Comparison of ENCODE assay signal across 15 cellular contexts in genomic region chr4:12146349-12146748, GRCh38.
DNase-seq lines count a peak whose midpoint lies in the region; ATAC-seq and TF ChIP-seq lines count a peak whose summit lies in the region.
"Had no signal": no experiment of that assay in that cellular context is flagged by ENCODE, and none has a peak within 500 bp of the region (broad histone marks: within the 10 kb centered on the region; RNA-seq: fewer than 3 reads in every experiment).

No MANE protein-coding gene starts in this region.

- H3K27me3 Mint-ChIP-seq in WTC11 (ENCODE audit: low read depth), result no peaks in the 10 kb centered on the region
- peaks cover 2% of the 10 kb centered on the region for H3K27me3 Mint-ChIP-seq in neural progenitor cell (ENCODE audit: insufficient read depth, low read depth)
- H3K27me3 Mint-ChIP-seq: B cell; CD4-positive, alpha-beta T cell had no signal

- POLR2A ChIA-PET in WTC11 (lab: Charles Lee), result no interaction called here

- H3K27ac Mint-ChIP-seq in WTC11 (no peak overlapping the region), neural progenitor cell (no peak overlapping the region)
- H3K27ac Mint-ChIP-seq: B cell; CD4-positive, alpha-beta T cell had no signal

- no peak overlapping the region for H3K4ac ChIP-seq in mesendoderm (ENCODE audit: low read depth, low read length)

- no peak overlapping the region for H4K5ac ChIP-seq in mesendoderm (ENCODE audit: low read length)

- H3K9ac ChIP-seq in neural progenitor cell, result no peak overlapping the region
- no peak overlapping the region for H3K9ac ChIP-seq in mesendoderm (ENCODE audit: low read length)

- H3K36me3 Mint-ChIP-seq in WTC11, result peaks cover 8% of the 10 kb centered on the region
- no peaks in the 10 kb centered on the region for H3K36me3 Mint-ChIP-seq in neural progenitor cell

- CTCF ChIA-PET in WTC11 (lab: Charles Lee), result interaction anchor here (0.6 kb wide), 1 partner anchor 221 kb away, joined by 4 read pairs; no protein-coding TSS in a partner anchor

- H3K4me1 Mint-ChIP-seq in WTC11 (peaks cover 5% of the 10 kb centered on the region), neural progenitor cell (no peaks in the 10 kb centered on the region)
- H3K4me1 Mint-ChIP-seq: B cell had no signal

- no peaks in the 10 kb centered on the region for H3F3A ChIP-seq in neural progenitor cell (ENCODE audit: low read depth)

- H3K4me1 ChIP-seq in neural progenitor cell, result no peaks in the 10 kb centered on the region
- H3K4me1 ChIP-seq in mesendoderm (ENCODE audit: control insufficient read depth, low read depth, low read length), result no peaks in the 10 kb centered on the region
- H3K4me1 ChIP-seq: HAP-1 had no signal

- no peak overlapping the region for H2AFZ ChIP-seq in neural progenitor cell (replicated peaks)

- H2BK120ac ChIP-seq in mesendoderm (ENCODE audit: low read depth, low read length), result no peak overlapping the region

- no peaks in the 10 kb centered on the region for H3K79me2 ChIP-seq in neural progenitor cell (ENCODE audit: low read depth)
- no peaks in the 10 kb centered on the region for H3K79me2 ChIP-seq in mesendoderm (ENCODE audit: control insufficient read depth, insufficient read depth, low read length)

- H3K4me2 ChIP-seq in neural progenitor cell, result no peak overlapping the region
- no peak overlapping the region for H3K4me2 ChIP-seq in mesendoderm (ENCODE audit: low read length)

- H3K18ac ChIP-seq in mesendoderm (ENCODE audit: low read length), result no peak overlapping the region

- ATAC-seq in WTC11, result 0 out of 2 replicates have a peak, but pooled peaks have one; percentile 26
- ATAC-seq: HepG2 had no signal

- no peak overlapping the region for H2BK5ac ChIP-seq in mesendoderm (ENCODE audit: low read length)

- H3K4me3 ChIP-seq in fibroblast of pulmonary artery (replicated peaks; ENCODE audit: low read depth, low read length) (no peak overlapping the region), neural progenitor cell (no peak overlapping the region), mesendoderm (ENCODE audit: low read length) (no peak overlapping the region)
- H3K4me3 ChIP-seq: HAP-1 had no signal

- H4K8ac ChIP-seq in mesendoderm (ENCODE audit: low read depth, low read length), result no peak overlapping the region

- peaks cover 43% of the 10 kb centered on the region for H3K9me3 Mint-ChIP-seq in WTC11
- peaks cover 7% of the 10 kb centered on the region for H3K9me3 Mint-ChIP-seq in neural progenitor cell

- H2AK5ac ChIP-seq in mesendoderm (ENCODE audit: low read length), result no peak overlapping the region

- H3K27me3 ChIP-seq in neural progenitor cell (no peaks in the 10 kb centered on the region), mesendoderm (ENCODE audit: insufficient read depth, low read length, poor library complexity) (no peaks in the 10 kb centered on the region)

- H3K27ac ChIP-seq in neural progenitor cell (no peak overlapping the region), mesendoderm (ENCODE audit: low read depth, low read length) (no peak overlapping the region)

- no peak overlapping the region for H3K23ac ChIP-seq in mesendoderm (ENCODE audit: low read length)

- H3K9me3 ChIP-seq in neural progenitor cell (ENCODE audit: low read depth), result no peaks in the 10 kb centered on the region
- H3K9me3 ChIP-seq: HAP-1 had no signal

- no peak overlapping the region for H3K56ac ChIP-seq in mesendoderm (ENCODE audit: low read length)

- peak; percentile 6 for DNase-seq in ELF-1 (ENCODE audit: low read depth, low spot score)
- no peak for DNase-seq in WTC11 (ENCODE audit: low spot score)
- DNase-seq in fibroblast of pulmonary artery (ENCODE audit: low read depth), result peak; percentile 39
- peak; percentile 43 for DNase-seq in neural progenitor cell (ENCODE audit: low spot score)
- no peak for DNase-seq in mesendoderm
- no peak for DNase-seq in SKM-1 treated with dmso at 0.1 percent for 144 hours (lab: John Stamatoyannopoulos, UW; ENCODE audit: unreplicated experiment)
- DNase-seq in NCI-H1694 (lab: John Stamatoyannopoulos, UW), result no peak
- DNase-seq: ACHN; Calu3; CD4-positive, alpha-beta T cell; DMS 273 treated with DMSO at 0.1 percent for 48 hours; GOT3 had no signal

- H2BK15ac ChIP-seq in mesendoderm (replicated peaks; ENCODE audit: low read depth), result no peak overlapping the region

- no peaks in the 10 kb centered on the region for H4K20me1 ChIP-seq in neural progenitor cell (ENCODE audit: low read depth)

- H3K4me3 Mint-ChIP-seq in WTC11 (no peak overlapping the region), neural progenitor cell (no peak overlapping the region)
- H3K4me3 Mint-ChIP-seq: B cell; CD4-positive, alpha-beta T cell had no signal

- H3K36me3 ChIP-seq in neural progenitor cell (no peaks in the 10 kb centered on the region), mesendoderm (ENCODE audit: control insufficient read depth, insufficient read depth, low read length) (no peaks in the 10 kb centered on the region)
- H3K36me3 ChIP-seq: HAP-1 had no signal

- no peaks in the 10 kb centered on the region for H3K79me1 ChIP-seq in mesendoderm (ENCODE audit: low read length)

- TF ChIP-seq CTCF in WTC11 (IDR thresholded peaks at IDR 0.05) (no peak), fibroblast of pulmonary artery (IDR thresholded peaks at IDR 0.05; ENCODE audit: low read length, missing control alignments) (no peak), neural progenitor cell (IDR thresholded peaks at IDR 0.05) (no peak)

TF ChIP-seq in WTC11, 78 proteins besides CTCF, POLR2A, EP300 and RAD21:
- TF ChIP-seq NR3C1 (CRISPR knock-in tag; conservative IDR thresholded peaks at IDR 0.05; ENCODE audit: low read depth) (no peak), STAT6 (CRISPR knock-in tag; conservative IDR thresholded peaks at IDR 0.05; ENCODE audit: low read depth) (no peak)
TF ChIP-seq in WTC11: peak in this region for 0.

Comparison
In these comparisons a context has a peak if more than half of its experiments do, and no peak if none do; other contexts are left out.
1. DNase-seq: peak in ELF-1 (single experiment), fibroblast of pulmonary artery (single experiment) and neural progenitor cell (single experiment); none in WTC11 (single experiment), mesendoderm (single experiment), SKM-1 treated with dmso at 0.1 percent for 144 hours (single experiment) and NCI-H1694 (single experiment).